9 cellular contexts compared by ENCODE assay signal in genomic region chr20:63495771-63496403, GRCh38. TPM values are rescaled to one million over a fixed set of nuclear protein-coding genes. Genes with fewer than 3 reads are reported as not detected.
DNase-seq lines count a peak whose midpoint lies in the region; ATAC-seq and TF ChIP-seq lines count a peak whose summit lies in the region.
"Had no signal": no experiment of that assay in that cellular context is flagged by ENCODE, and none has a peak within 500 bp of the region (broad histone marks: within the 10 kb centered on the region; RNA-seq: fewer than 3 reads in every experiment).

No MANE protein-coding gene starts in this region.

- no peaks in the 10 kb centered on the region; the same call in 1 of the 2 replicates for H3K27me3 ChIP-seq in OCI-LY1 (ENCODE audit: insufficient read depth, low read length)
- H3K27me3 ChIP-seq in esophagus squamous epithelium = peaks cover 0 to 80% (median 17%) of the 10 kb centered on the region in 4 donors
- no peaks in the 10 kb centered on the region for H3K27me3 ChIP-seq in neural cell (ENCODE audit: insufficient read depth, low read depth, low read length)
- H3K27me3 ChIP-seq in stomach smooth muscle (ENCODE audit: control insufficient read depth in 1 of 2, insufficient read depth in 2 of 2, low read length in 2 of 2) = peaks cover 18 to 24% of the 10 kb centered on the region in 2 donors

- no peak overlapping the region for H3K27ac ChIP-seq in OCI-LY1 (ENCODE audit: low read depth, low read length, poor library complexity, severe bottlenecking)
- no peak overlapping the region for H3K27ac ChIP-seq in esophagus squamous epithelium
- peak overlapping the region; percentile 47 for H3K27ac ChIP-seq in neural cell (ENCODE audit: low read length)
- no peak overlapping the region for H3K27ac ChIP-seq in stomach smooth muscle (ENCODE audit: low read length)

- H3K36me3 ChIP-seq in OCI-LY1 (ENCODE audit: insufficient read depth, low read length) (no peaks in the 10 kb centered on the region), esophagus squamous epithelium (no peaks in the 10 kb centered on the region), neural cell (ENCODE audit: insufficient read depth, low read length) (peaks cover 18% of the 10 kb centered on the region), stomach smooth muscle (ENCODE audit: control insufficient read depth in 2 of 2, insufficient read depth in 2 of 2, low read length in 2 of 2) (no peaks in the 10 kb centered on the region)

- no peak for ATAC-seq in GM18861 (IDR thresholded peaks at IDR 0.05; ENCODE audit: unreplicated experiment)

- DNase-seq in NCI-H1417 (lab: John Stamatoyannopoulos, UW) = peak; percentile 52 to 71 (median 59)
- DNase-seq in NCI-H1417 treated with DMSO at 0.1 percent for 48 hours (lab: John Stamatoyannopoulos, UW) = no peak
- peak; percentile 84 to 86 for DNase-seq in activated T-cell treated with anti-CD3 and anti-CD28 coated beads, Interleukin-2, amount 50 U/mL, for 48 hours
- DNase-seq in esophagus squamous epithelium (lab: John Stamatoyannopoulos, UW) = no peak

- H4K20me1 ChIP-seq in OCI-LY1 (ENCODE audit: insufficient read depth, low read length) (no peaks in the 10 kb centered on the region), neural cell (ENCODE audit: insufficient read depth) (no peaks in the 10 kb centered on the region)

- intact Hi-C loops in esophagus squamous epithelium (cut with DNase I) = no loop called here

- H3K79me2 ChIP-seq in OCI-LY1 (ENCODE audit: insufficient read depth, low read length) (no peaks in the 10 kb centered on the region), neural cell (replicated peaks; ENCODE audit: insufficient read depth, low read length) (peaks cover 3% of the 10 kb centered on the region)

- H2AFZ ChIP-seq in OCI-LY1 (ENCODE audit: low read length) = no peak overlapping the region
- H2AFZ ChIP-seq in neural cell (ENCODE audit: low read depth, low read length) = no peak overlapping the region

- no peak overlapping the region for H3K4me3 ChIP-seq in OCI-LY1 (ENCODE audit: low read depth, low read length, poor library complexity, severe bottlenecking)
- peak overlapping the region in 3 of 4 donors; percentile 33 to 62 (median 34) for H3K4me3 ChIP-seq in esophagus squamous epithelium
- H3K4me3 ChIP-seq in neural cell (ENCODE audit: low read length) = peak overlapping the region; percentile 88
- H3K4me3 ChIP-seq in stomach smooth muscle (ENCODE audit: low read length in 2 of 2) = peak overlapping the region; percentile 67 to 71

- H3K4me1 ChIP-seq in OCI-LY1 (ENCODE audit: insufficient read depth, low read length, severe bottlenecking) (no peaks in the 10 kb centered on the region), esophagus squamous epithelium (peaks cover 15 to 39% (median 29%) of the 10 kb centered on the region in 3 donors), stomach smooth muscle (ENCODE audit: control insufficient read depth, insufficient read depth, low read length) (peaks cover 17% of the 10 kb centered on the region)

- H3K4me2 ChIP-seq in OCI-LY1 (ENCODE audit: low read length) (no peak overlapping the region), neural cell (ENCODE audit: low read length) (peak overlapping the region; percentile 78)

- peak; percentile 79 for TF ChIP-seq RAD21 in neural cell (conservative IDR thresholded peaks at IDR 0.05)

- H3K9me3 ChIP-seq in OCI-LY1 (ENCODE audit: low read length) (no peaks in the 10 kb centered on the region), esophagus squamous epithelium (no peaks in the 10 kb centered on the region), neural cell (ENCODE audit: low read length) (no peaks in the 10 kb centered on the region), stomach smooth muscle (ENCODE audit: control insufficient read depth in 2 of 2, low read length in 2 of 2) (no peaks in the 10 kb centered on the region)

- H3K9me2 ChIP-seq in OCI-LY1 (ENCODE audit: low read depth, low read length) (no peaks in the 10 kb centered on the region), neural cell (ENCODE audit: insufficient read depth, low read length) (no peaks in the 10 kb centered on the region)

- H3F3A ChIP-seq in OCI-LY1 (ENCODE audit: insufficient read depth, low read length) = no peaks in the 10 kb centered on the region
- H3F3A ChIP-seq in neural cell (ENCODE audit: insufficient read depth, low read length, poor library complexity, severe bottlenecking) = no peaks in the 10 kb centered on the region

- TF ChIP-seq EP300 in neural cell (conservative IDR thresholded peaks at IDR 0.05; ENCODE audit: poor library complexity, severe bottlenecking) = no peak

- TF ChIP-seq POLR2A in esophagus squamous epithelium (IDR thresholded peaks at IDR 0.05) = no peak

- WGBS in esophagus squamous epithelium, 2 donors = 8 to 41% methylated on average over 2 to 11 of the region's 43 CpGs

- no peak overlapping the region for H3K9ac ChIP-seq in OCI-LY1 (ENCODE audit: low read length)
- H3K9ac ChIP-seq in neural cell (ENCODE audit: low read length) = peak overlapping the region; percentile 85
- peak overlapping the region in 1 of 2 donors; percentile 59 for H3K9ac ChIP-seq in stomach smooth muscle (ENCODE audit: low read length in 2 of 2)

- TF ChIP-seq CTCF in OCI-LY1 (IDR thresholded peaks at IDR 0.05; ENCODE audit: low read length) (peak; percentile 86), esophagus squamous epithelium (IDR thresholded peaks at IDR 0.05) (peak; percentile 85 to 94 (median 86)), neural cell (IDR thresholded peaks at IDR 0.05; ENCODE audit: poor library complexity, severe bottlenecking) (peak; percentile 94)

TF ChIP-seq in neural cell, 6 proteins besides CTCF, POLR2A, EP300 and RAD21:
- TF ChIP-seq EZH2 (IDR thresholded peaks at IDR 0.05; ENCODE audit: borderline replicate concordance, insufficient read depth, low read length, poor library complexity, severe bottlenecking) (no peak), MXI1 (conservative IDR thresholded peaks at IDR 0.05; ENCODE audit: poor library complexity, severe bottlenecking) (peak; percentile 41), REST (IDR thresholded peaks at IDR 0.05; ENCODE audit: borderline replicate concordance) (no peak), POLR2AphosphoS5 (IDR thresholded peaks at IDR 0.05) (no peak), SMC3 (conservative IDR thresholded peaks at IDR 0.05; ENCODE audit: poor library complexity) (peak; percentile 89), TAF1 (IDR thresholded peaks at IDR 0.05; ENCODE audit: low read depth) (no peak)

RNA-seq across cellular contexts. Expression of gene EEF1A2, which starts 3.0 kb away (rescaled TPM):
- total RNA-seq in esophagus squamous epithelium = 1 to 10 TPM in 3 of 4 donors, under 1 TPM in 1; 0.44 to 3.1 (median 1.9) TPM
- polyA plus RNA-seq in neural cell = 208 and 260 TPM in 2 replicates
- 235 and 244 TPM in 2 replicates for polyA minus RNA-seq in neural cell

RNA-seq across cellular contexts. Expression of gene KCNQ2, which starts 23.4 kb away (rescaled TPM):
- not detected for total RNA-seq in esophagus squamous epithelium
- 84.7 and 88.8 TPM in 2 replicates for polyA plus RNA-seq in neural cell
- 238 and 304 TPM in 2 replicates for polyA minus RNA-seq in neural cell
- total RNA-seq: pulmonary artery endothelial cell had no signal

RNA-seq across cellular contexts. Expression of gene PPDPF, which starts 24.7 kb away (rescaled TPM):
- 100 to 1,000 TPM; 142 to 613 (median 338) TPM for total RNA-seq in esophagus squamous epithelium
- 95.1 and 106 TPM in 2 replicates for polyA plus RNA-seq in neural cell
- polyA minus RNA-seq in neural cell = 103 and 119 TPM in 2 replicates

RNA-seq across cellular contexts. Expression of gene PTK6, which starts 41.3 kb away (rescaled TPM):
- total RNA-seq in esophagus squamous epithelium = 100 to 1,000 TPM in 1 of 4 donors, 10 to 100 TPM in 3; 40.8 to 133 (median 49.7) TPM
- polyA plus RNA-seq in neural cell = not detected in 2 replicates
- polyA minus RNA-seq in neural cell = not detected in 2 replicates

RNA-seq across cellular contexts. Expression of gene SRMS, which starts 51.7 kb away (rescaled TPM):
- not detected for total RNA-seq in esophagus squamous epithelium
- not detected in 2 replicates for polyA plus RNA-seq in neural cell
- polyA minus RNA-seq in neural cell = not detected in 2 replicates
- total RNA-seq: pulmonary artery endothelial cell had no signal

Comparison
In these comparisons a context has a peak if more than half of its experiments do, and no peak if none do; other contexts are left out.
1. DNase-seq: peak in NCI-H1417 (3 of 3) and activated T-cell treated with anti-CD3 and anti-CD28 coated beads, Interleukin-2, amount 50 U/mL, for 48 hours (2 of 2); none in NCI-H1417 treated with DMSO at 0.1 percent for 48 hours (single experiment) and esophagus squamous epithelium (single experiment).
2. Peak in every context shown above with its lines, with median percentiles within 50 percentile points of each other: CTCF ChIP-seq.